9 cellular contexts compared by ENCODE assay signal in genomic region chr7:38335490-38336135, GRCh38.
DNase-seq lines count a peak whose midpoint lies in the region; ATAC-seq and TF ChIP-seq lines count a peak whose summit lies in the region.
"Had no signal": no experiment of that assay in that cellular context is flagged by ENCODE, and none has a peak within 500 bp of the region (broad histone marks: within the 10 kb centered on the region; RNA-seq: fewer than 3 reads in every experiment).

No MANE protein-coding gene starts in this region.

- H3K27me3 Mint-ChIP-seq in WTC11 (ENCODE audit: low read depth), result no peaks in the 10 kb centered on the region

- H3K27ac ChIP-seq in AG04450 (ENCODE audit: low read depth, low read length) (no peak overlapping the region), caudate nucleus (ENCODE audit: low read depth, low read length) (no peak overlapping the region)
- H3K27ac ChIP-seq: SK-N-MC had no signal

- peak overlapping the region; percentile 22 for H3K4me3 ChIP-seq in AG04450 (ENCODE audit: low read depth, low read length)
- H3K4me3 ChIP-seq: SK-N-MC had no signal

- no peak overlapping the region for H3K4me3 Mint-ChIP-seq in WTC11

- H3K9me3 ChIP-seq in AG04450 (ENCODE audit: control insufficient read depth, insufficient read depth, low read length), result no peaks in the 10 kb centered on the region

- DNase-seq in AG04450 (ENCODE audit: low read depth, low spot score) (peak; percentile 77), NCI-H1930 (lab: John Stamatoyannopoulos, UW) (peak; percentile 72 to 76), WTC11 (ENCODE audit: low spot score) (peak; percentile 94), caudate nucleus (lab: John Stamatoyannopoulos, UW) (peak in 57 of 61 donors; percentile 11 to 84 (median 62)), left kidney (ENCODE audit: low read depth, low spot score) (peak; percentile 96)
- DNase-seq in stimulated activated CD4-positive, alpha-beta T cell treated with anti-CD3 and anti-CD28 coated beads, Interleukin-2, amount 100 ng/mL, for 4 hours (ENCODE audit: low read depth), result peak; percentile 72

- no peaks in the 10 kb centered on the region for H3K27me3 ChIP-seq in AG04450 (ENCODE audit: control insufficient read depth, insufficient read depth, low read length)

- ATAC-seq in GM18508 (IDR thresholded peaks at IDR 0.05; ENCODE audit: insufficient read depth, unreplicated experiment) (peak; percentile 80), HG02943 (IDR thresholded peaks at IDR 0.05; ENCODE audit: low read depth, unreplicated experiment) (peak; percentile 90), WTC11 (peak; percentile 78)

- peak; percentile 99 for TF ChIP-seq CTCF in AG04450 (IDR thresholded peaks at IDR 0.05; ENCODE audit: low read depth, low read length)
- peak; percentile 70 for TF ChIP-seq CTCF in WTC11 (IDR thresholded peaks at IDR 0.05)

- peaks cover 34% of the 10 kb centered on the region for H3K4me1 Mint-ChIP-seq in WTC11

- POLR2A ChIA-PET in AG04450 (lab: Yijun Ruan, JAX), result interaction anchor here (0.7 to 0.9 kb wide), 2 partner anchors 14 to 120 kb away, joined by 3 to 4 read pairs; no protein-coding TSS in a partner anchor
- POLR2A ChIA-PET in WTC11 (lab: Charles Lee), result interaction anchor here (1.1 to 1.6 kb wide), 3 partner anchors 10 to 415 kb away, joined by 3 to 5 read pairs (median 4); partner anchors contain the start of gene EPDR1

- CTCF ChIA-PET in AG04450 (lab: Charles Lee) (interaction anchor here (0.6 to 5.4 kb wide), 65 partner anchors 9 to 1667 kb away, joined by 3 to 114 read pairs (median 4); partner anchors contain the start of gene STARD3NL), WTC11 (lab: Charles Lee) (interaction anchor here (0.6 to 4.3 kb wide), 66 partner anchors 9 to 453 kb away, joined by 3 to 157 read pairs (median 5); partner anchors contain the start of genes SFRP4, STARD3NL and TARP)

- H3K27ac Mint-ChIP-seq in WTC11, result no peak overlapping the region

- H3K9me3 Mint-ChIP-seq in WTC11, result no peaks in the 10 kb centered on the region

- H3K36me3 Mint-ChIP-seq in WTC11, result no peaks in the 10 kb centered on the region

TF ChIP-seq in WTC11, 78 proteins besides CTCF, POLR2A, EP300 and RAD21:
- TF ChIP-seq USF2 (CRISPR knock-in tag; IDR thresholded peaks at IDR 0.05), result no peak
- TF ChIP-seq ZNF396 (CRISPR knock-in tag; IDR thresholded peaks at IDR 0.05; ENCODE audit: borderline replicate concordance), result 0 out of 2 replicates have a peak, but pooled peaks have one; percentile 5
- no peak for TF ChIP-seq ZBTB21 (CRISPR knock-in tag; IDR thresholded peaks at IDR 0.05; ENCODE audit: borderline replicate concordance)
- 0 out of 2 replicates have a peak, but pooled peaks have one; percentile 14 for TF ChIP-seq ZNF671 (CRISPR knock-in tag; IDR thresholded peaks at IDR 0.05)
- 0 out of 2 replicates have a peak, but pooled peaks have one; percentile 51 for TF ChIP-seq CREB1 (CRISPR knock-in tag; IDR thresholded peaks at IDR 0.05)
- TF ChIP-seq ZNF232 (CRISPR knock-in tag; IDR thresholded peaks at IDR 0.05), result peak; percentile 53; the same call in 1 of the 2 replicates
- peak; percentile 63; the same call in 1 of the 2 replicates for TF ChIP-seq HMGXB4 (CRISPR knock-in tag; IDR thresholded peaks at IDR 0.05)
- peak; percentile 70; the same call in 1 of the 2 replicates for TF ChIP-seq ETV6 (CRISPR knock-in tag; IDR thresholded peaks at IDR 0.05)
- no peak for TF ChIP-seq USF1 (CRISPR knock-in tag; IDR thresholded peaks at IDR 0.05)
- no peak for TF ChIP-seq FOXJ3 (CRISPR knock-in tag; IDR thresholded peaks at IDR 0.05; ENCODE audit: borderline replicate concordance)
- peak; percentile 94 for TF ChIP-seq ZNF121 (CRISPR knock-in tag; IDR thresholded peaks at IDR 0.05)
- TF ChIP-seq KAT7 (CRISPR knock-in tag; IDR thresholded peaks at IDR 0.05; ENCODE audit: borderline replicate concordance), result no peak
- TF ChIP-seq MAX (CRISPR knock-in tag; IDR thresholded peaks at IDR 0.05), result 0 out of 2 replicates have a peak, but pooled peaks have one; percentile 24
- peak; percentile 98 for TF ChIP-seq ZNF263 (CRISPR knock-in tag; IDR thresholded peaks at IDR 0.05; ENCODE audit: low read depth)
- peak; percentile 78 for TF ChIP-seq TEAD1 (CRISPR knock-in tag; IDR thresholded peaks at IDR 0.05)
- TF ChIP-seq RELA (CRISPR knock-in tag; IDR thresholded peaks at IDR 0.05; ENCODE audit: borderline replicate concordance), result no peak
- TF ChIP-seq STAT6 (CRISPR knock-in tag; conservative IDR thresholded peaks at IDR 0.05; ENCODE audit: low read depth), result no peak
